Comparison of ENCODE assay signal across 1 cellular context in genomic region chr17:64223283-64223682, GRCh38.
TF ChIP-seq lines count a peak whose summit lies in the region.

No MANE protein-coding gene starts in this region.

TF ChIP-seq in HepG2, 621 proteins besides CTCF, POLR2A, EP300 and RAD21 (continued from another document):
- no peak for TF ChIP-seq NRL (CRISPR knock-in tag; IDR thresholded peaks at IDR 0.05; ENCODE audit: borderline replicate concordance)
- no peak for TF ChIP-seq ZBTB43 (CRISPR knock-in tag; conservative IDR thresholded peaks at IDR 0.05)
- TF ChIP-seq CC2D1A (CRISPR knock-in tag; IDR thresholded peaks at IDR 0.05) = no peak
- no peak for TF ChIP-seq ZNF556 (CRISPR knock-in tag; IDR thresholded peaks at IDR 0.05; ENCODE audit: borderline replicate concordance)
- TF ChIP-seq ZBED4 (CRISPR knock-in tag; IDR thresholded peaks at IDR 0.05; ENCODE audit: borderline replicate concordance) = no peak
- TF ChIP-seq ZNF678 (CRISPR knock-in tag; IDR thresholded peaks at IDR 0.05) = no peak
- TF ChIP-seq ERF (CRISPR knock-in tag; IDR thresholded peaks at IDR 0.05) = no peak
- TF ChIP-seq ZNF589 (CRISPR knock-in tag; conservative IDR thresholded peaks at IDR 0.05) = no peak
- no peak for TF ChIP-seq CBX5 (CRISPR knock-in tag; IDR thresholded peaks at IDR 0.05; ENCODE audit: borderline replicate concordance)
- no peak for TF ChIP-seq RFXAP (CRISPR knock-in tag; IDR thresholded peaks at IDR 0.05; ENCODE audit: borderline replicate concordance)
- TF ChIP-seq ARID5B (CRISPR knock-in tag; IDR thresholded peaks at IDR 0.05) = no peak
- TF ChIP-seq HMGXB4 (CRISPR knock-in tag; IDR thresholded peaks at IDR 0.05; ENCODE audit: borderline replicate concordance in 1 of 2, low read depth in 1 of 2) = no peak
- no peak for TF ChIP-seq ZNF7 (CRISPR knock-in tag; IDR thresholded peaks at IDR 0.05)
- no peak for TF ChIP-seq ZFP62 (CRISPR knock-in tag; IDR thresholded peaks at IDR 0.05)
TF ChIP-seq in HepG2: peak in this region for 0.
